1 cellular context compared by ENCODE assay signal in the genomic region with DNA sequence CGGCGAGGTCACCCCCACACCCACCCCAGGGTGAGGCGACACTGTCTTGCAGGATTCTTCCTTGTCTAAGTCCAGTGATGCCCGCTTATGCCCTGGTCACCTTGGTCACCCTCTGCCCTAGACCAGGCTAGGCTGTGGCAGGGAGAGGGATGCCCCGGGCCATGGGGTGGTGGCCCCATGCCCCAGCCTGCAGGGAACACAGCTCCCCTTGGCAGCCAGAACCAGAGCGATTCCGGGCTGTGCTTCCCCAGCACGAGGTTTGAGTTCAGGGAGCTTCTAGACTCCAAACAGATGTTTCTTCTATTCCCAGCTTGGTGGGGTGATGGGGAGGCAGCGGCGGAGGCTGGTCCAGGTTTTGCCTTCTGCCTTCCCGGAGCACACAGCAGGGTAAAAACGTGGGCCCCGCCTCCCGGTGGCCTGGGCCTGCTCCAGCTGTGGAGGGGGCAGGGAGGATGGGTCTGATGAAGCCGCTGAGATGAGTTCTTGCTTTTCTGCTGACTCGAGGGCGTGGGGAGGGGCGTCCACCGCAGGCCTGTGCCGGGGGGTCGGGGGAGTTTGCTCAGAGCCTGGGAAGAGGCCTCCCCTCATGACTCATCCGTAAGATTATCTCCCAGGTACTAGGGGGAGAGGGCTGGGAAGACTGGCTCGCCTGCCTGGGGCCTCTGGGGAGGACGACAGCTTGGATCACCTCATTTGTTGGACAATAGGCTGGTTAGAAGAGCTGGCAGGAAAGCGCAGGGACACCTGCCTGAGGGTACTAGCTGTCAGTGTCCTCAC.
TF ChIP-seq lines count a peak whose summit lies in the region.

No MANE protein-coding gene starts in this region.

TF ChIP-seq in WTC11, 78 proteins besides CTCF, POLR2A, EP300 and RAD21 (continued from another document):
- TF ChIP-seq, protein P1, sequence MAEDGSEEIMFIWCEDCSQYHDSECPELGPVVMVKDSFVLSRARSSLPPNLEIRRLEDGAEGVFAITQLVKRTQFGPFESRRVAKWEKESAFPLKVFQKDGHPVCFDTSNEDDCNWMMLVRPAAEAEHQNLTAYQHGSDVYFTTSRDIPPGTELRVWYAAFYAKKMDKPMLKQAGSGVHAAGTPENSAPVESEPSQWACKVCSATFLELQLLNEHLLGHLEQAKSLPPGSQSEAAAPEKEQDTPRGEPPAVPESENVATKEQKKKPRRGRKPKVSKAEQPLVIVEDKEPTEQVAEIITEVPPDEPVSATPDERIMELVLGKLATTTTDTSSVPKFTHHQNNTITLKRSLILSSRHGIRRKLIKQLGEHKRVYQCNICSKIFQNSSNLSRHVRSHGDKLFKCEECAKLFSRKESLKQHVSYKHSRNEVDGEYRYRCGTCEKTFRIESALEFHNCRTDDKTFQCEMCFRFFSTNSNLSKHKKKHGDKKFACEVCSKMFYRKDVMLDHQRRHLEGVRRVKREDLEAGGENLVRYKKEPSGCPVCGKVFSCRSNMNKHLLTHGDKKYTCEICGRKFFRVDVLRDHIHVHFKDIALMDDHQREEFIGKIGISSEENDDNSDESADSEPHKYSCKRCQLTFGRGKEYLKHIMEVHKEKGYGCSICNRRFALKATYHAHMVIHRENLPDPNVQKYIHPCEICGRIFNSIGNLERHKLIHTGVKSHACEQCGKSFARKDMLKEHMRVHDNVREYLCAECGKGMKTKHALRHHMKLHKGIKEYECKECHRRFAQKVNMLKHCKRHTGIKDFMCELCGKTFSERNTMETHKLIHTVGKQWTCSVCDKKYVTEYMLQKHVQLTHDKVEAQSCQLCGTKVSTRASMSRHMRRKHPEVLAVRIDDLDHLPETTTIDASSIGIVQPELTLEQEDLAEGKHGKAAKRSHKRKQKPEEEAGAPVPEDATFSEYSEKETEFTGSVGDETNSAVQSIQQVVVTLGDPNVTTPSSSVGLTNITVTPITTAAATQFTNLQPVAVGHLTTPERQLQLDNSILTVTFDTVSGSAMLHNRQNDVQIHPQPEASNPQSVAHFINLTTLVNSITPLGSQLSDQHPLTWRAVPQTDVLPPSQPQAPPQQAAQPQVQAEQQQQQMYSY (CRISPR knock-in tag; IDR thresholded peaks at IDR 0.05), result peak; percentile 93
- TF ChIP-seq CBFB (CRISPR knock-in tag; IDR thresholded peaks at IDR 0.05; ENCODE audit: low read depth) (no peak), ATF1 (CRISPR knock-in tag; IDR thresholded peaks at IDR 0.05) (no peak), OVOL2 (CRISPR knock-in tag; IDR thresholded peaks at IDR 0.05; ENCODE audit: borderline replicate concordance) (no peak), FOXP1 (CRISPR knock-in tag; IDR thresholded peaks at IDR 0.05; ENCODE audit: borderline replicate concordance) (no peak), KAT7 (CRISPR knock-in tag; IDR thresholded peaks at IDR 0.05; ENCODE audit: borderline replicate concordance) (no peak), ELF4 (CRISPR knock-in tag; IDR thresholded peaks at IDR 0.05; ENCODE audit: low read depth) (no peak), ZNF232 (CRISPR knock-in tag; IDR thresholded peaks at IDR 0.05) (no peak), ZNF416 (CRISPR knock-in tag; IDR thresholded peaks at IDR 0.05) (no peak), ZNF263 (CRISPR knock-in tag; IDR thresholded peaks at IDR 0.05; ENCODE audit: low read depth) (peak; percentile 89), CREM (CRISPR knock-in tag; IDR thresholded peaks at IDR 0.05) (no peak)
- TF ChIP-seq, protein P2, sequence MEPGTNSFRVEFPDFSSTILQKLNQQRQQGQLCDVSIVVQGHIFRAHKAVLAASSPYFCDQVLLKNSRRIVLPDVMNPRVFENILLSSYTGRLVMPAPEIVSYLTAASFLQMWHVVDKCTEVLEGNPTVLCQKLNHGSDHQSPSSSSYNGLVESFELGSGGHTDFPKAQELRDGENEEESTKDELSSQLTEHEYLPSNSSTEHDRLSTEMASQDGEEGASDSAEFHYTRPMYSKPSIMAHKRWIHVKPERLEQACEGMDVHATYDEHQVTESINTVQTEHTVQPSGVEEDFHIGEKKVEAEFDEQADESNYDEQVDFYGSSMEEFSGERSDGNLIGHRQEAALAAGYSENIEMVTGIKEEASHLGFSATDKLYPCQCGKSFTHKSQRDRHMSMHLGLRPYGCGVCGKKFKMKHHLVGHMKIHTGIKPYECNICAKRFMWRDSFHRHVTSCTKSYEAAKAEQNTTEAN (CRISPR knock-in tag; IDR thresholded peaks at IDR 0.05), result no peak
- TF ChIP-seq, protein P3, sequence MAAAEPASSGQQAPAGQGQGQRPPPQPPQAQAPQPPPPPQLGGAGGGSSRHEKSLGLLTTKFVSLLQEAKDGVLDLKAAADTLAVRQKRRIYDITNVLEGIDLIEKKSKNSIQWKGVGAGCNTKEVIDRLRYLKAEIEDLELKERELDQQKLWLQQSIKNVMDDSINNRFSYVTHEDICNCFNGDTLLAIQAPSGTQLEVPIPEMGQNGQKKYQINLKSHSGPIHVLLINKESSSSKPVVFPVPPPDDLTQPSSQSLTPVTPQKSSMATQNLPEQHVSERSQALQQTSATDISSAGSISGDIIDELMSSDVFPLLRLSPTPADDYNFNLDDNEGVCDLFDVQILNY (CRISPR knock-in tag; IDR thresholded peaks at IDR 0.05), result no peak
- TF ChIP-seq, protein P4, sequence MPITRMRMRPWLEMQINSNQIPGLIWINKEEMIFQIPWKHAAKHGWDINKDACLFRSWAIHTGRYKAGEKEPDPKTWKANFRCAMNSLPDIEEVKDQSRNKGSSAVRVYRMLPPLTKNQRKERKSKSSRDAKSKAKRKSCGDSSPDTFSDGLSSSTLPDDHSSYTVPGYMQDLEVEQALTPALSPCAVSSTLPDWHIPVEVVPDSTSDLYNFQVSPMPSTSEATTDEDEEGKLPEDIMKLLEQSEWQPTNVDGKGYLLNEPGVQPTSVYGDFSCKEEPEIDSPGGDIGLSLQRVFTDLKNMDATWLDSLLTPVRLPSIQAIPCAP (CRISPR knock-in tag; IDR thresholded peaks at IDR 0.05), result no peak
- TF ChIP-seq, protein P5, sequence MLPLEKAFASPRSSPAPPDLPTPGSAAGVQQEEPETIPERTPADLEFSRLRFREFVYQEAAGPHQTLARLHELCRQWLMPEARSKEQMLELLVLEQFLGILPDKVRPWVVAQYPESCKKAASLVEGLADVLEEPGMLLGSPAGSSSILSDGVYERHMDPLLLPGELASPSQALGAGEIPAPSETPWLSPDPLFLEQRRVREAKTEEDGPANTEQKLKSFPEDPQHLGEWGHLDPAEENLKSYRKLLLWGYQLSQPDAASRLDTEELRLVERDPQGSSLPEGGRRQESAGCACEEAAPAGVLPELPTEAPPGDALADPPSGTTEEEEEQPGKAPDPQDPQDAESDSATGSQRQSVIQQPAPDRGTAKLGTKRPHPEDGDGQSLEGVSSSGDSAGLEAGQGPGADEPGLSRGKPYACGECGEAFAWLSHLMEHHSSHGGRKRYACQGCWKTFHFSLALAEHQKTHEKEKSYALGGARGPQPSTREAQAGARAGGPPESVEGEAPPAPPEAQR (CRISPR knock-in tag; IDR thresholded peaks at IDR 0.05), result no peak
- TF ChIP-seq, protein P6, sequence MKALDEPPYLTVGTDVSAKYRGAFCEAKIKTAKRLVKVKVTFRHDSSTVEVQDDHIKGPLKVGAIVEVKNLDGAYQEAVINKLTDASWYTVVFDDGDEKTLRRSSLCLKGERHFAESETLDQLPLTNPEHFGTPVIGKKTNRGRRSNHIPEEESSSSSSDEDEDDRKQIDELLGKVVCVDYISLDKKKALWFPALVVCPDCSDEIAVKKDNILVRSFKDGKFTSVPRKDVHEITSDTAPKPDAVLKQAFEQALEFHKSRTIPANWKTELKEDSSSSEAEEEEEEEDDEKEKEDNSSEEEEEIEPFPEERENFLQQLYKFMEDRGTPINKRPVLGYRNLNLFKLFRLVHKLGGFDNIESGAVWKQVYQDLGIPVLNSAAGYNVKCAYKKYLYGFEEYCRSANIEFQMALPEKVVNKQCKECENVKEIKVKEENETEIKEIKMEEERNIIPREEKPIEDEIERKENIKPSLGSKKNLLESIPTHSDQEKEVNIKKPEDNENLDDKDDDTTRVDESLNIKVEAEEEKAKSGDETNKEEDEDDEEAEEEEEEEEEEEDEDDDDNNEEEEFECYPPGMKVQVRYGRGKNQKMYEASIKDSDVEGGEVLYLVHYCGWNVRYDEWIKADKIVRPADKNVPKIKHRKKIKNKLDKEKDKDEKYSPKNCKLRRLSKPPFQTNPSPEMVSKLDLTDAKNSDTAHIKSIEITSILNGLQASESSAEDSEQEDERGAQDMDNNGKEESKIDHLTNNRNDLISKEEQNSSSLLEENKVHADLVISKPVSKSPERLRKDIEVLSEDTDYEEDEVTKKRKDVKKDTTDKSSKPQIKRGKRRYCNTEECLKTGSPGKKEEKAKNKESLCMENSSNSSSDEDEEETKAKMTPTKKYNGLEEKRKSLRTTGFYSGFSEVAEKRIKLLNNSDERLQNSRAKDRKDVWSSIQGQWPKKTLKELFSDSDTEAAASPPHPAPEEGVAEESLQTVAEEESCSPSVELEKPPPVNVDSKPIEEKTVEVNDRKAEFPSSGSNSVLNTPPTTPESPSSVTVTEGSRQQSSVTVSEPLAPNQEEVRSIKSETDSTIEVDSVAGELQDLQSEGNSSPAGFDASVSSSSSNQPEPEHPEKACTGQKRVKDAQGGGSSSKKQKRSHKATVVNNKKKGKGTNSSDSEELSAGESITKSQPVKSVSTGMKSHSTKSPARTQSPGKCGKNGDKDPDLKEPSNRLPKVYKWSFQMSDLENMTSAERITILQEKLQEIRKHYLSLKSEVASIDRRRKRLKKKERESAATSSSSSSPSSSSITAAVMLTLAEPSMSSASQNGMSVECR (CRISPR knock-in tag; IDR thresholded peaks at IDR 0.05; ENCODE audit: borderline replicate concordance), result no peak
- TF ChIP-seq, protein P7, sequence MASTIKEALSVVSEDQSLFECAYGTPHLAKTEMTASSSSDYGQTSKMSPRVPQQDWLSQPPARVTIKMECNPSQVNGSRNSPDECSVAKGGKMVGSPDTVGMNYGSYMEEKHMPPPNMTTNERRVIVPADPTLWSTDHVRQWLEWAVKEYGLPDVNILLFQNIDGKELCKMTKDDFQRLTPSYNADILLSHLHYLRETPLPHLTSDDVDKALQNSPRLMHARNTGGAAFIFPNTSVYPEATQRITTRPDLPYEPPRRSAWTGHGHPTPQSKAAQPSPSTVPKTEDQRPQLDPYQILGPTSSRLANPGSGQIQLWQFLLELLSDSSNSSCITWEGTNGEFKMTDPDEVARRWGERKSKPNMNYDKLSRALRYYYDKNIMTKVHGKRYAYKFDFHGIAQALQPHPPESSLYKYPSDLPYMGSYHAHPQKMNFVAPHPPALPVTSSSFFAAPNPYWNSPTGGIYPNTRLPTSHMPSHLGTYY (CRISPR knock-in tag; IDR thresholded peaks at IDR 0.05), result no peak
- TF ChIP-seq, protein P8, sequence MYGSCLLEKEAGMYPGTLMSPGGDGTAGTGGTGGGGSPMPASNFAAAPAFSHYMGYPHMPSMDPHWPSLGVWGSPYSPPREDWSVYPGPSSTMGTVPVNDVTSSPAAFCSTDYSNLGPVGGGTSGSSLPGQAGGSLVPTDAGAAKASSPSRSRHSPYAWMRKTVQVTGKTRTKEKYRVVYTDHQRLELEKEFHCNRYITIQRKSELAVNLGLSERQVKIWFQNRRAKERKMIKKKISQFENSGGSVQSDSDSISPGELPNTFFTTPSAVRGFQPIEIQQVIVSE (CRISPR knock-in tag; IDR thresholded peaks at IDR 0.05; ENCODE audit: borderline replicate concordance), result no peak
